ENCODE assay signal across 1 cellular context in genomic region chr17:82050761-82051641, GRCh38.
TF ChIP-seq lines count a peak whose summit lies in the region.

No MANE protein-coding gene starts in this region.

TF ChIP-seq in IMR-90, 13 proteins besides CTCF, POLR2A, EP300 and RAD21:
- TF ChIP-seq ELK1 (IDR thresholded peaks at IDR 0.05; ENCODE audit: borderline replicate concordance, low read depth, low read length) (no peak), BHLHE40 (IDR thresholded peaks at IDR 0.05; ENCODE audit: low read depth, low read length) (no peak), MXI1 (IDR thresholded peaks at IDR 0.05; ENCODE audit: borderline replicate concordance, low read depth, low read length) (no peak), CHD1 (IDR thresholded peaks at IDR 0.05; ENCODE audit: low read depth, low read length) (no peak)
